In the genomic region with DNA sequence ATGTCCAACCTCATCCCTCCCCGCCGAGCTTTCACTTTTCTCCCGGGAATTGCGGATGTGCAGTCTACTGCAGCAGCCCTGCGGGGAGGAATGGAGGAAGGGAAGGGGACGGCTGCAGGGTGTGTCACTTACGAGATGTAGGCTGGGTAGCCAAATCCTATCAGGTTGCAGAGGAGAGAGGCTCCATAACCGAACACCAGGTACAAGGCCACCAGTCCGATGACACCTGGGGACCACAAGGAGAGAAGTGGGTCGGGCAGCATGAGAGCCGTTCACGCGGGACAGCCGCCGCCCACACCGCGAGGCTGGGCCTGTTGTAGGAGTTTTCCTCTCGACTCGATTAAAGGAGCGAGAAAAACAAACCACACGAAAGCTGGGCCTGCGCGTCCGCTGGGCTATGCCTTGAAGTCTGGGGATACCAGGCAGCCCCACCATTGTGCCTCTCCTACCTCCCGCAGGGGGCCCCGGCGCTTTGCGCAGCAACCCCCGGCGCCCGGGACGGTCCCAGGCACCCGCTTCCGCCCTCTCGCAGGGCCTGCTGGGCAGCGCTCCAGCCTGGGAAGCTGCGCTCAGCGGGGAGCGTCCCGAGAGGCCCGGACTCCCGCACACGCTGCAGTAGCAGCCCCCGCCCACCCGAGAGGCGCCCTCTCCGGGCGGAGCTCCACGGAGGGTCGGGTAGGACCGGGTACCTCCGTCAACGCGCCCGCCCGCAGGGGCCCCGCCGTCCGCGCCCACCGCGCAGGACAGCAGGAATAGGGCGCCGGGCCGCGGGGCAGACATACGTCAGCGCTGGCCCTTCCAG, we compare ENCODE assay signal across 8 cellular contexts. TPM values are rescaled to one million over a fixed set of nuclear protein-coding genes. Genes with fewer than 3 reads are reported as not detected.
DNase-seq lines count a peak whose midpoint lies in the region; ATAC-seq and TF ChIP-seq lines count a peak whose summit lies in the region.

No MANE protein-coding gene starts in this region.

- WGBS in right cardiac atrium: under 1% methylated on average over 68 of the region's 68 CpGs
- under 1% methylated on average over 66 of the region's 68 CpGs for WGBS in prostate gland

- H3K27ac Mint-ChIP-seq in T-cell: peak overlapping the region; percentile 64 to 66

- DNase-seq in GM04504 (ENCODE audit: low read depth) (peak; percentile 38), H7 (peak; percentile 85), LNCaP clone FGC (ENCODE audit: low read depth) (no peak), T-cell (peak in 33 of 34 experiments; percentile 13 to 58 (median 34)), anterior cingulate cortex (lab: John Stamatoyannopoulos, UW) (peak in 54 of 58 donors; percentile 17 to 79 (median 56)), right cardiac atrium (peak; percentile 81 to 92 (median 89)), prostate gland (ENCODE audit: low spot score) (peak; percentile 53), OCI-M2 (lab: John Stamatoyannopoulos, UW; ENCODE audit: unreplicated experiment) (no peak)

- H3K4me1 Mint-ChIP-seq in T-cell: peaks cover 66 to 74% (median 70%) of the 10 kb centered on the region in 3 donors

- peak overlapping the region; percentile 86 for H3K27ac ChIP-seq in right cardiac atrium (ENCODE audit: low read length)
- H3K27ac ChIP-seq in prostate gland: peak overlapping the region; percentile 96

- peaks cover 11% of the 10 kb centered on the region for H3K36me3 ChIP-seq in H7 (replicated peaks; ENCODE audit: control insufficient read depth, insufficient read depth, low read length)
- H3K36me3 ChIP-seq in prostate gland: no peaks in the 10 kb centered on the region

- POLR2A ChIA-PET in T-cell (lab: Charles Lee): interaction anchor here in 1 of 2 donors (0.6 to 1.1 kb wide), 3 partner anchors 26 to 454 kb away, joined by 3 to 5 read pairs (median 5); a partner anchor contains a TSS

- intact Hi-C loops in right cardiac atrium (cut with DNase I) (loop anchor here in 1 of 4 donors (5.0 kb wide), 1 partner anchor 59 kb away; a partner anchor contains a TSS), prostate gland (cut with DNase I) (loop anchor here (5.0 kb wide), 3 partner anchors 36 to 59 kb away; a partner anchor contains a TSS)

- H3K9me3 ChIP-seq in right cardiac atrium (ENCODE audit: control insufficient read depth, low read length) (no peaks in the 10 kb centered on the region), prostate gland (no peaks in the 10 kb centered on the region)

- H3K27me3 ChIP-seq in H7 (ENCODE audit: control insufficient read depth, insufficient read depth, low read length): peaks cover 7% of the 10 kb centered on the region
- H3K27me3 ChIP-seq in right cardiac atrium (ENCODE audit: control insufficient read depth, insufficient read depth): no peaks in the 10 kb centered on the region
- no peaks in the 10 kb centered on the region for H3K27me3 ChIP-seq in prostate gland (replicated peaks; ENCODE audit: insufficient read depth)

- H3K4me1 ChIP-seq in right cardiac atrium (ENCODE audit: control insufficient read depth, insufficient read depth, low read length) (peaks cover 10% of the 10 kb centered on the region), prostate gland (replicated peaks) (peaks cover 4% of the 10 kb centered on the region)

- peak; percentile 38 for TF ChIP-seq POLR2A in prostate gland (IDR thresholded peaks at IDR 0.05)

- peak overlapping the region; percentile 78 to 94 (median 90) for H3K4me3 Mint-ChIP-seq in T-cell

- TF ChIP-seq CTCF in LNCaP clone FGC (IDR thresholded peaks at IDR 0.05; ENCODE audit: control insufficient read depth, extremely low read depth, insufficient read depth): 0 out of 2 replicates have a peak, but pooled peaks have one; percentile 3
- peak in 2 of 4 experiments; percentile 8 to 15 for TF ChIP-seq CTCF in prostate gland (IDR thresholded peaks at IDR 0.05)

- H3K4me3 ChIP-seq in H7 (ENCODE audit: insufficient read depth, low read depth, low read length) (peak overlapping the region; percentile 98), LNCaP clone FGC (ENCODE audit: low read depth, low read length) (peak overlapping the region; percentile 79), right cardiac atrium (ENCODE audit: low read length) (peak overlapping the region; percentile 71), prostate gland (peak overlapping the region; percentile 95 to 97)

- H3K27me3 Mint-ChIP-seq in T-cell: no peaks in the 10 kb centered on the region

- H3K9me3 Mint-ChIP-seq in T-cell: no peaks in the 10 kb centered on the region

- peaks cover 20% of the 10 kb centered on the region for H3K36me3 Mint-ChIP-seq in T-cell

- ATAC-seq in T-cell (replicated peaks in 1 of 4): peak; percentile 56 to 62 (median 58)
- peak; percentile 88 to 90 for ATAC-seq in right cardiac atrium

- CTCF ChIA-PET in T-cell (lab: Charles Lee): interaction anchor here (0.7 to 2.0 kb wide), 8 partner anchors 9 to 87 kb away, joined by 3 to 6 read pairs (median 4); a partner anchor contains a TSS

RNA-seq across cellular contexts. Expression of a gene that starts 0.8 kb away (rescaled TPM):
- total RNA-seq in H7 (2014; rRNA removed; shearing (Covaris generic)): 30.1 and 34.5 TPM in 2 replicates
- total RNA-seq in T-cell (10 to 100 TPM; 23.0 to 71.1 (median 53.2) TPM), right cardiac atrium (100 to 1,000 TPM; 103 to 119 (median 112) TPM), prostate gland (100 to 1,000 TPM in 1 of 2 donors, 10 to 100 TPM in 1; 61.0 to 164 TPM)
- 91.8 TPM for polyA plus RNA-seq in right cardiac atrium

RNA-seq across cellular contexts. Expression of a gene that starts 55.4 kb away (rescaled TPM):
- 62.7 and 83.1 TPM in 2 replicates for total RNA-seq in H7 (2014; rRNA removed; shearing (Covaris generic))
- 10 to 100 TPM; 68.6 to 88.5 (median 71.9) TPM for total RNA-seq in T-cell
- total RNA-seq in right cardiac atrium: 10 to 100 TPM; 23.2 to 26.7 (median 25.9) TPM
- polyA plus RNA-seq in right cardiac atrium: 3.6 TPM
- total RNA-seq in prostate gland: 10 to 100 TPM; 23.4 to 51.6 TPM

Comparison
In these comparisons a context has a peak if more than half of its experiments do, and no peak if none do; other contexts are left out.
1. DNase-seq: peak in GM04504 (single experiment), H7 (single experiment), T-cell (33 of 34), anterior cingulate cortex (54 of 58), right cardiac atrium (3 of 3) and prostate gland (single experiment); none in LNCaP clone FGC (single experiment) and OCI-M2 (single experiment).
2. Peak in every context shown above with its lines, with median percentiles within 50 percentile points of each other: H3K4me3 ChIP-seq.